ENCODE assay signal across 8 cellular contexts in the genomic region with DNA sequence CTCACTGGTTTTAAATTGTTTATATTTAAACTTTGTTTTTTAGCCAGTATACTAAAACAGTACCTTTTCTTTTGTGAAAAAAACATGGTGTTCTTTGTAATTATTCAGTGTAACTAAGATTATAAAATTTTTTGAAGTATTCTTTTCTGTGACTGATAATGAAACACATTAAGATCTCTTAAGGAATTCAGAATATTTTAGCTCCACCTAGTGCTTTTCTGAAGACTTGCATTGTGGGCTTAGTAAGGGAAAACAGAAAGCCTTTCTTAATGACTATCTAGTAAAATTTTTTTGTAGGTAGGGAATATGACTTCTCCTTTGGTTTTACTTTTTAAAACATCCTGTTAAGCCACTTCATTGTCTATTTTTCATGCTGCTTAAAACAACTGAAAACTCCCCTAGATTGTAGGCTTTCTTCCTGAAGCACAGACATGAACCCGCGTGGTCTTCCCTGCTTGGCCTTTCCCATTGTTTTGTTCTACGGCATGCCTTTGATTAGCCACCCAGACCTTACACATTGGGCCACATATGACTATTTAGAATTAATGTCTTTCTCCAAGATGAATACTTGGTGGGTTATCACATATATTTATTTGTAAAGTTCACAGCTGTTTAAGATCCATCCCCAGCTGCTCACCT.
A peak's percentile ranks its signal among the peaks of the same experiment; 100 is the strongest.
DNase-seq lines count a peak whose midpoint lies in the region; ATAC-seq and TF ChIP-seq lines count a peak whose summit lies in the region.

No MANE protein-coding gene starts in this region.

- no peak overlapping the region for H2AFZ ChIP-seq in IMR-90 (replicated peaks; ENCODE audit: low read length, poor library complexity)

- no peak overlapping the region for H3K9ac ChIP-seq in IMR-90 (ENCODE audit: low read depth, low read length)

- H4K8ac ChIP-seq in IMR-90 (ENCODE audit: low read depth in 2 of 2, low read length in 2 of 2): no peak overlapping the region

- dilution Hi-C loops in IMR-90 (cut with HindIII; ENCODE audit: low sequenced_read_pairs, unreplicated experiment): no loop called here

- no peak for TF ChIP-seq POLR2A in IMR-90 (IDR thresholded peaks at IDR 0.05; ENCODE audit: low read depth, low read length)

- H3K4me3 ChIP-seq in IMR-90 (ENCODE audit: insufficient read depth, low read depth, low read length) (no peak overlapping the region), fibroblast of pulmonary artery (replicated peaks; ENCODE audit: low read depth, low read length) (no peak overlapping the region), psoas muscle (no peak overlapping the region)

- H3K4me1 ChIP-seq in IMR-90 (ENCODE audit: control insufficient read depth, insufficient read depth, low read length) (no peaks in the 10 kb centered on the region), psoas muscle (no peaks in the 10 kb centered on the region)

- no CpG with 5 or more reads among the region's 3 CpGs for WGBS in IMR-90 (ENCODE audit: extremely low coverage in 2 of 2, insufficient read length in 1 of 2), 2 experiments
- 83 to 91% (median 87%) methylated on average over 3 of the region's 3 CpGs for WGBS in psoas muscle, 3 donors

- no peak overlapping the region for H3K14ac ChIP-seq in IMR-90 (replicated peaks; ENCODE audit: low read depth, low read length)

- H3K79me1 ChIP-seq in IMR-90 (ENCODE audit: low read depth in 1 of 2, low read length in 2 of 2): no peaks in the 10 kb centered on the region; a peak in 1 of 4 replicates

- no peaks in the 10 kb centered on the region for H3K36me3 ChIP-seq in IMR-90 (ENCODE audit: control insufficient read depth, insufficient read depth, low read length)
- H3K36me3 ChIP-seq in psoas muscle (ENCODE audit: insufficient read depth in 1 of 2, low read depth in 1 of 2): peaks cover 0 to 33% of the 10 kb centered on the region in 2 donors

- BruUV-seq in IMR-90 (replicated peaks; lab: Mats Ljungman, UMichigan): no TSS peak

- CTCF ChIA-PET in IMR-90 (lab: Yijun Ruan, JAX): interaction anchor here (0.6 to 1.1 kb wide), 2 partner anchors 234 to 605 kb away, joined by 3 read pairs; no protein-coding TSS in a partner anchor

- no peak overlapping the region for H2AK5ac ChIP-seq in IMR-90 (ENCODE audit: low read depth, low read length)

- peak; percentile 84 for TF ChIP-seq RAD21 in IMR-90 (IDR thresholded peaks at IDR 0.05; ENCODE audit: low read length)

- no peak overlapping the region for H2BK5ac ChIP-seq in IMR-90 (ENCODE audit: low read depth, low read length, poor library complexity, severe bottlenecking)

- no peak overlapping the region for H2AK9ac ChIP-seq in IMR-90 (replicated peaks; ENCODE audit: low read depth, low read length, poor library complexity)

- in situ Hi-C loops in IMR-90 (cut with MboI; ENCODE audit: low sequenced_read_pairs): loop anchor here (25.0 kb wide), 1 partner anchor 686 kb away; no protein-coding TSS in a partner anchor

- no peak overlapping the region for H2BK20ac ChIP-seq in IMR-90 (ENCODE audit: low read depth, low read length)

- H3K23ac ChIP-seq in IMR-90 (ENCODE audit: low read depth, low read length): no peak overlapping the region

- POLR2A ChIA-PET in IMR-90 (lab: Charles Lee; ENCODE audit: unreplicated experiment): no interaction called here

- no peak overlapping the region for H2BK15ac ChIP-seq in IMR-90 (ENCODE audit: low read depth, low read length)

- H4K20me1 ChIP-seq in IMR-90 (ENCODE audit: insufficient read depth, low read length): no peaks in the 10 kb centered on the region

- DNase-seq in NCI-H345 treated with DMSO at 0.1 percent for 48 hours (lab: John Stamatoyannopoulos, UW; ENCODE audit: unreplicated experiment) (peak; percentile 28), NCI-H345 (lab: John Stamatoyannopoulos, UW) (no peak), IMR-90 (peak; percentile 68), SHP77 treated with DMSO at 0.1 percent for 48 hours (lab: John Stamatoyannopoulos, UW) (peak; percentile 5), fibroblast of pulmonary artery (ENCODE audit: low read depth) (peak; percentile 70), psoas muscle (no peak)

- H3K27me3 ChIP-seq in IMR-90 (ENCODE audit: control insufficient read depth, insufficient read depth, low read length): no peaks in the 10 kb centered on the region
- H3K27me3 ChIP-seq in psoas muscle (ENCODE audit: insufficient read depth in 3 of 3, low read length in 2 of 3): no peaks in the 10 kb centered on the region

- H3K4ac ChIP-seq in IMR-90 (ENCODE audit: low read depth, low read length): no peak overlapping the region

- H3K4me2 ChIP-seq in IMR-90 (ENCODE audit: low read depth, low read length): no peak overlapping the region

- TF ChIP-seq CTCF in IMR-90 (conservative IDR thresholded peaks at IDR 0.05; ENCODE audit: low read depth, low read length) (peak; percentile 76), fibroblast of pulmonary artery (IDR thresholded peaks at IDR 0.05; ENCODE audit: low read length, missing control alignments) (peak; percentile 81), psoas muscle (IDR thresholded peaks at IDR 0.05) (peak; percentile 73)

- H4K5ac ChIP-seq in IMR-90 (ENCODE audit: low read depth, low read length): no peak overlapping the region

- no peak overlapping the region for H3K56ac ChIP-seq in IMR-90 (ENCODE audit: extremely low read depth, insufficient read depth, low read length)

- H3K18ac ChIP-seq in IMR-90 (ENCODE audit: low read depth, low read length): no peak overlapping the region

- H3K27ac ChIP-seq in IMR-90 (ENCODE audit: insufficient read depth, low read length) (no peak overlapping the region), psoas muscle (no peak overlapping the region)

- H3K9me3 ChIP-seq in IMR-90 (ENCODE audit: control insufficient read depth, insufficient read depth, low read length) (no peaks in the 10 kb centered on the region), psoas muscle (no peaks in the 10 kb centered on the region)

- ATAC-seq in IMR-90 (ENCODE audit: low read depth) (peak; percentile 74), psoas muscle (peak in 1 of 4 donors; percentile 60), HG02571 (IDR thresholded peaks at IDR 0.05; ENCODE audit: unreplicated experiment) (no peak), GM19463 (IDR thresholded peaks at IDR 0.05; ENCODE audit: unreplicated experiment) (no peak)

- intact Hi-C loops in IMR-90 (cut with micrococcal nuclease): loop anchor here (1.0 to 10.0 kb wide), 4 partner anchors 71 to 1124 kb away; no protein-coding TSS in a partner anchor
- intact Hi-C loops in psoas muscle (cut with DNase I): loop anchor here (1.0 to 5.0 kb wide), 2 partner anchors 411 to 413 kb away; no protein-coding TSS in a partner anchor

- no peak overlapping the region for H4K91ac ChIP-seq in IMR-90 (ENCODE audit: insufficient read depth, low read depth, low read length)

- no peak overlapping the region for H2BK120ac ChIP-seq in IMR-90 (ENCODE audit: low read depth, low read length)

- no peaks in the 10 kb centered on the region for H3K9me1 ChIP-seq in IMR-90 (ENCODE audit: insufficient read depth, low read length)

TF ChIP-seq in IMR-90, 13 proteins besides CTCF, POLR2A, EP300 and RAD21:
- TF ChIP-seq SMC3 (IDR thresholded peaks at IDR 0.05; ENCODE audit: low read depth, low read length): peak; percentile 89
- no peak for TF ChIP-seq RCOR1 (IDR thresholded peaks at IDR 0.05; ENCODE audit: insufficient replicate concordance, low read length)
- no peak for TF ChIP-seq MAZ (IDR thresholded peaks at IDR 0.05; ENCODE audit: borderline replicate concordance, low read depth, low read length)
- no peak for TF ChIP-seq CEBPB (IDR thresholded peaks at IDR 0.05; ENCODE audit: low read depth, low read length)
- TF ChIP-seq, protein P1, sequence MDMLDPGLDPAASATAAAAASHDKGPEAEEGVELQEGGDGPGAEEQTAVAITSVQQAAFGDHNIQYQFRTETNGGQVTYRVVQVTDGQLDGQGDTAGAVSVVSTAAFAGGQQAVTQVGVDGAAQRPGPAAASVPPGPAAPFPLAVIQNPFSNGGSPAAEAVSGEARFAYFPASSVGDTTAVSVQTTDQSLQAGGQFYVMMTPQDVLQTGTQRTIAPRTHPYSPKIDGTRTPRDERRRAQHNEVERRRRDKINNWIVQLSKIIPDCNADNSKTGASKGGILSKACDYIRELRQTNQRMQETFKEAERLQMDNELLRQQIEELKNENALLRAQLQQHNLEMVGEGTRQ (IDR thresholded peaks at IDR 0.05; ENCODE audit: low read depth, low read length): no peak
TF ChIP-seq in IMR-90: peak in this region for 1.

Comparison
In these comparisons a context has a peak if more than half of its experiments do, and no peak if none do; other contexts are left out.
1. DNase-seq: peak in NCI-H345 treated with DMSO at 0.1 percent for 48 hours (single experiment), IMR-90 (single experiment), SHP77 treated with DMSO at 0.1 percent for 48 hours (single experiment) and fibroblast of pulmonary artery (single experiment); none in NCI-H345 (single experiment) and psoas muscle (0 of 2).
2. Peak in every context shown above with its lines, with median percentiles within 50 percentile points of each other: CTCF ChIP-seq.